Comparison of ENCODE assay signal across 1 cellular context in the genomic region with DNA sequence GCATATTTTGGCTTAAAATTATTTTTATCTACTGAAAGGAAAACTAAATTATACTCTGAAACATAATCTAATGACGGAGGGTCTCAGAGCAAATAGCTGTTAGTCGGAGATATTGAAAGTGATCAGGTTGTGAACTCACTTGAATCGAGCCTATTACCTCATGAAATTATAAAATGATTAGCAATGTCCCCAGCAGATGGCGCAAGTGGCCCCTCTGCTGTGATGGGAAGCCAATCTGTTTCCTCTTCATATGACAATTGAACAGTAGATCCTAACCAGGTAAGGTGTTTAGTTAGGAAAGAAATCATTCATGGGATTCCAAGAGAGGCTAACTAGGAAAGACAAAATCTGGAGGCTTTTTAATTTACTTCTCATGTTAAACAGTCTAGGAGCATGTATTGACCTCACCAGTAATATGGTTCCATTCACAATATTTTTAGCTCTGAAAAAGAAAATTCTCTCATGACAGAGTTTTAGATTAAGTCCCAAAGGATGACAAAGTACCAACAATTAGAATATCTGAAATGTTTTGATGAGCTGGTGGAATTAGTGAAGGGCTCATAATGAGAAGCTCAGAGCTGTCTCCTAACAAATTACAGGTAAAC.
A peak's percentile ranks its signal among the peaks of the same experiment; 100 is the strongest.
TF ChIP-seq lines count a peak whose summit lies in the region.

No MANE protein-coding gene starts in this region.

TF ChIP-seq in HepG2, 621 proteins besides CTCF, POLR2A, EP300 and RAD21 (continued from another document):
- TF ChIP-seq, protein P1, sequence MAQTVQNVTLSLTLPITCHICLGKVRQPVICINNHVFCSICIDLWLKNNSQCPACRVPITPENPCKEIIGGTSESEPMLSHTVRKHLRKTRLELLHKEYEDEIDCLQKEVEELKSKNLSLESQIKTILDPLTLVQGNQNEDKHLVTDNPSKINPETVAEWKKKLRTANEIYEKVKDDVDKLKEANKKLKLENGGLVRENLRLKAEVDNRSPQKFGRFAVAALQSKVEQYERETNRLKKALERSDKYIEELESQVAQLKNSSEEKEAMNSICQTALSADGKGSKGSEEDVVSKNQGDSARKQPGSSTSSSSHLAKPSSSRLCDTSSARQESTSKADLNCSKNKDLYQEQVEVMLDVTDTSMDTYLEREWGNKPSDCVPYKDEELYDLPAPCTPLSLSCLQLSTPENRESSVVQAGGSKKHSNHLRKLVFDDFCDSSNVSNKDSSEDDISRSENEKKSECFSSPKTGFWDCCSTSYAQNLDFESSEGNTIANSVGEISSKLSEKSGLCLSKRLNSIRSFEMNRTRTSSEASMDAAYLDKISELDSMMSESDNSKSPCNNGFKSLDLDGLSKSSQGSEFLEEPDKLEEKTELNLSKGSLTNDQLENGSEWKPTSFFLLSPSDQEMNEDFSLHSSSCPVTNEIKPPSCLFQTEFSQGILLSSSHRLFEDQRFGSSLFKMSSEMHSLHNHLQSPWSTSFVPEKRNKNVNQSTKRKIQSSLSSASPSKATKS (CRISPR knock-in tag; IDR thresholded peaks at IDR 0.05): no peak
- TF ChIP-seq, protein P2, sequence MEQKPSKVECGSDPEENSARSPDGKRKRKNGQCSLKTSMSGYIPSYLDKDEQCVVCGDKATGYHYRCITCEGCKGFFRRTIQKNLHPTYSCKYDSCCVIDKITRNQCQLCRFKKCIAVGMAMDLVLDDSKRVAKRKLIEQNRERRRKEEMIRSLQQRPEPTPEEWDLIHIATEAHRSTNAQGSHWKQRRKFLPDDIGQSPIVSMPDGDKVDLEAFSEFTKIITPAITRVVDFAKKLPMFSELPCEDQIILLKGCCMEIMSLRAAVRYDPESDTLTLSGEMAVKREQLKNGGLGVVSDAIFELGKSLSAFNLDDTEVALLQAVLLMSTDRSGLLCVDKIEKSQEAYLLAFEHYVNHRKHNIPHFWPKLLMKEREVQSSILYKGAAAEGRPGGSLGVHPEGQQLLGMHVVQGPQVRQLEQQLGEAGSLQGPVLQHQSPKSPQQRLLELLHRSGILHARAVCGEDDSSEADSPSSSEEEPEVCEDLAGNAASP (CRISPR knock-in tag; IDR thresholded peaks at IDR 0.05; ENCODE audit: borderline replicate concordance): peak; percentile 68; the same call in 1 of the 2 replicates
- 0 out of 2 replicates have a peak, but pooled peaks have one; percentile 12 for TF ChIP-seq THAP11 (CRISPR knock-in tag; IDR thresholded peaks at IDR 0.05)
- no peak for TF ChIP-seq ZNF292 (CRISPR knock-in tag; IDR thresholded peaks at IDR 0.05; ENCODE audit: borderline replicate concordance, low read depth)
- TF ChIP-seq FLYWCH1 (CRISPR knock-in tag; IDR thresholded peaks at IDR 0.05): no peak
- TF ChIP-seq, protein P3, sequence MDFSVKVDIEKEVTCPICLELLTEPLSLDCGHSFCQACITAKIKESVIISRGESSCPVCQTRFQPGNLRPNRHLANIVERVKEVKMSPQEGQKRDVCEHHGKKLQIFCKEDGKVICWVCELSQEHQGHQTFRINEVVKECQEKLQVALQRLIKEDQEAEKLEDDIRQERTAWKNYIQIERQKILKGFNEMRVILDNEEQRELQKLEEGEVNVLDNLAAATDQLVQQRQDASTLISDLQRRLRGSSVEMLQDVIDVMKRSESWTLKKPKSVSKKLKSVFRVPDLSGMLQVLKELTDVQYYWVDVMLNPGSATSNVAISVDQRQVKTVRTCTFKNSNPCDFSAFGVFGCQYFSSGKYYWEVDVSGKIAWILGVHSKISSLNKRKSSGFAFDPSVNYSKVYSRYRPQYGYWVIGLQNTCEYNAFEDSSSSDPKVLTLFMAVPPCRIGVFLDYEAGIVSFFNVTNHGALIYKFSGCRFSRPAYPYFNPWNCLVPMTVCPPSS (IDR thresholded peaks at IDR 0.05): no peak
- 0 out of 2 replicates have a peak, but pooled peaks have one; percentile 31 for TF ChIP-seq ERF (CRISPR knock-in tag; IDR thresholded peaks at IDR 0.05)
- no peak for TF ChIP-seq ZNF569 (CRISPR knock-in tag; IDR thresholded peaks at IDR 0.05; ENCODE audit: borderline replicate concordance)
- TF ChIP-seq KMT2A (CRISPR knock-in tag; IDR thresholded peaks at IDR 0.05): no peak
- no peak for TF ChIP-seq ZNF121 (CRISPR knock-in tag; IDR thresholded peaks at IDR 0.05)
- TF ChIP-seq CEBPB (IDR thresholded peaks at IDR 0.05; ENCODE audit: borderline replicate concordance, low read depth, low read length): no peak
- TF ChIP-seq MBNL3 (CRISPR knock-in tag; conservative IDR thresholded peaks at IDR 0.05): no peak
- no peak for TF ChIP-seq CBX1 (IDR thresholded peaks at IDR 0.05; ENCODE audit: low read depth)
- TF ChIP-seq KAT8 (CRISPR knock-in tag; IDR thresholded peaks at IDR 0.05): peak; percentile 27; the same call in 1 of the 2 replicates
- TF ChIP-seq, protein P4, sequence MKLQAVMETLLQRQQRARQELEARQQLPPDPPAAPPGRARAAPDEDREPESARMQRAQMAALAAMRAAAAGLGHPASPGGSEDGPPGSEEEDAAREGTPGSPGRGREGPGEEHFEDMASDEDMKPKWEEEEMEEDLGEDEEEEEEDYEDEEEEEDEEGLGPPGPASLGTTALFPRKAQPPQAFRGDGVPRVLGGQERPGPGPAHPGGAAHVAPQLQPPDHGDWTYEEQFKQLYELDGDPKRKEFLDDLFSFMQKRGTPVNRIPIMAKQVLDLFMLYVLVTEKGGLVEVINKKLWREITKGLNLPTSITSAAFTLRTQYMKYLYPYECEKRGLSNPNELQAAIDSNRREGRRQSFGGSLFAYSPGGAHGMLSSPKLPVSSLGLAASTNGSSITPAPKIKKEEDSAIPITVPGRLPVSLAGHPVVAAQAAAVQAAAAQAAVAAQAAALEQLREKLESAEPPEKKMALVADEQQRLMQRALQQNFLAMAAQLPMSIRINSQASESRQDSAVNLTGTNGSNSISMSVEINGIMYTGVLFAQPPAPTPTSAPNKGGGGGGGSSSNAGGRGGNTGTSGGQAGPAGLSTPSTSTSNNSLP (IDR thresholded peaks at IDR 0.05; ENCODE audit: low read depth, low read length): peak; percentile 77
- TF ChIP-seq ZNF383 (CRISPR knock-in tag; IDR thresholded peaks at IDR 0.05; ENCODE audit: borderline replicate concordance): no peak
- TF ChIP-seq ZMAT3 (CRISPR knock-in tag; conservative IDR thresholded peaks at IDR 0.05): no peak
- TF ChIP-seq TP53 (CRISPR knock-in tag; conservative IDR thresholded peaks at IDR 0.05): no peak
- TF ChIP-seq, protein P5, sequence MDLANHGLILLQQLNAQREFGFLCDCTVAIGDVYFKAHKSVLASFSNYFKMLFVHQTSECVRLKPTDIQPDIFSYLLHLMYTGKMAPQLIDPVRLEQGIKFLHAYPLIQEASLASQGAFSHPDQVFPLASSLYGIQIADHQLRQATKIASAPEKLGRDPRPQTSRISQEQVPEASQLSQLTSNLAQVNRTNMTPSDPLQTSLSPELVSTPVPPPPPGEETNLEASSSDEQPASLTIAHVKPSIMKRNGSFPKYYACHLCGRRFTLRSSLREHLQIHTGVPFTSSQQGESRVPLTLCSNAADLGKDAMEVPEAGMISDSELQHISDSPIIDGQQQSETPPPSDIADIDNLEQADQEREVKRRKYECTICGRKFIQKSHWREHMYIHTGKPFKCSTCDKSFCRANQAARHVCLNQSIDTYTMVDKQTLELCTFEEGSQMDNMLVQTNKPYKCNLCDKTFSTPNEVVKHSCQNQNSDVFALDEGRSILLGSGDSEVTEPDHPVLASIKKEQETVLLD (CRISPR knock-in tag; IDR thresholded peaks at IDR 0.05; ENCODE audit: low read depth): no peak
- no peak for TF ChIP-seq DNMT3B (CRISPR knock-in tag; conservative IDR thresholded peaks at IDR 0.05)
- TF ChIP-seq, protein P6, sequence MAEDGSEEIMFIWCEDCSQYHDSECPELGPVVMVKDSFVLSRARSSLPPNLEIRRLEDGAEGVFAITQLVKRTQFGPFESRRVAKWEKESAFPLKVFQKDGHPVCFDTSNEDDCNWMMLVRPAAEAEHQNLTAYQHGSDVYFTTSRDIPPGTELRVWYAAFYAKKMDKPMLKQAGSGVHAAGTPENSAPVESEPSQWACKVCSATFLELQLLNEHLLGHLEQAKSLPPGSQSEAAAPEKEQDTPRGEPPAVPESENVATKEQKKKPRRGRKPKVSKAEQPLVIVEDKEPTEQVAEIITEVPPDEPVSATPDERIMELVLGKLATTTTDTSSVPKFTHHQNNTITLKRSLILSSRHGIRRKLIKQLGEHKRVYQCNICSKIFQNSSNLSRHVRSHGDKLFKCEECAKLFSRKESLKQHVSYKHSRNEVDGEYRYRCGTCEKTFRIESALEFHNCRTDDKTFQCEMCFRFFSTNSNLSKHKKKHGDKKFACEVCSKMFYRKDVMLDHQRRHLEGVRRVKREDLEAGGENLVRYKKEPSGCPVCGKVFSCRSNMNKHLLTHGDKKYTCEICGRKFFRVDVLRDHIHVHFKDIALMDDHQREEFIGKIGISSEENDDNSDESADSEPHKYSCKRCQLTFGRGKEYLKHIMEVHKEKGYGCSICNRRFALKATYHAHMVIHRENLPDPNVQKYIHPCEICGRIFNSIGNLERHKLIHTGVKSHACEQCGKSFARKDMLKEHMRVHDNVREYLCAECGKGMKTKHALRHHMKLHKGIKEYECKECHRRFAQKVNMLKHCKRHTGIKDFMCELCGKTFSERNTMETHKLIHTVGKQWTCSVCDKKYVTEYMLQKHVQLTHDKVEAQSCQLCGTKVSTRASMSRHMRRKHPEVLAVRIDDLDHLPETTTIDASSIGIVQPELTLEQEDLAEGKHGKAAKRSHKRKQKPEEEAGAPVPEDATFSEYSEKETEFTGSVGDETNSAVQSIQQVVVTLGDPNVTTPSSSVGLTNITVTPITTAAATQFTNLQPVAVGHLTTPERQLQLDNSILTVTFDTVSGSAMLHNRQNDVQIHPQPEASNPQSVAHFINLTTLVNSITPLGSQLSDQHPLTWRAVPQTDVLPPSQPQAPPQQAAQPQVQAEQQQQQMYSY (CRISPR knock-in tag; IDR thresholded peaks at IDR 0.05): no peak
- no peak for TF ChIP-seq CCAR2 (optimal IDR thresholded peaks at IDR 0.05; ENCODE audit: low read depth, low read length)
- no peak for TF ChIP-seq ZNF235 (CRISPR knock-in tag; IDR thresholded peaks at IDR 0.05; ENCODE audit: borderline replicate concordance)
- no peak for TF ChIP-seq FOXM1 (CRISPR knock-in tag; IDR thresholded peaks at IDR 0.05)
- TF ChIP-seq ZBTB1 (CRISPR knock-in tag; IDR thresholded peaks at IDR 0.05; ENCODE audit: borderline replicate concordance): no peak
- no peak for TF ChIP-seq MTF2 (CRISPR knock-in tag; IDR thresholded peaks at IDR 0.05; ENCODE audit: borderline replicate concordance)
- TF ChIP-seq, protein P7, sequence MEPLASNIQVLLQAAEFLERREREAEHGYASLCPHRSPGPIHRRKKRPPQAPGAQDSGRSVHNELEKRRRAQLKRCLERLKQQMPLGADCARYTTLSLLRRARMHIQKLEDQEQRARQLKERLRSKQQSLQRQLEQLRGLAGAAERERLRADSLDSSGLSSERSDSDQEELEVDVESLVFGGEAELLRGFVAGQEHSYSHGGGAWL (CRISPR knock-in tag; IDR thresholded peaks at IDR 0.05): no peak
- no peak for TF ChIP-seq ZNF501 (CRISPR knock-in tag; IDR thresholded peaks at IDR 0.05)
- no peak for TF ChIP-seq REPIN1 (CRISPR knock-in tag; IDR thresholded peaks at IDR 0.05; ENCODE audit: borderline replicate concordance, low read depth)
- no peak for TF ChIP-seq YY1 (IDR thresholded peaks at IDR 0.05; ENCODE audit: insufficient read depth, insufficient replicate concordance, low read depth, low read length)
- peak; percentile 15; the same call in 1 of the 2 replicates for TF ChIP-seq FOXA3 (CRISPR knock-in tag; IDR thresholded peaks at IDR 0.05)
- TF ChIP-seq, protein P8, sequence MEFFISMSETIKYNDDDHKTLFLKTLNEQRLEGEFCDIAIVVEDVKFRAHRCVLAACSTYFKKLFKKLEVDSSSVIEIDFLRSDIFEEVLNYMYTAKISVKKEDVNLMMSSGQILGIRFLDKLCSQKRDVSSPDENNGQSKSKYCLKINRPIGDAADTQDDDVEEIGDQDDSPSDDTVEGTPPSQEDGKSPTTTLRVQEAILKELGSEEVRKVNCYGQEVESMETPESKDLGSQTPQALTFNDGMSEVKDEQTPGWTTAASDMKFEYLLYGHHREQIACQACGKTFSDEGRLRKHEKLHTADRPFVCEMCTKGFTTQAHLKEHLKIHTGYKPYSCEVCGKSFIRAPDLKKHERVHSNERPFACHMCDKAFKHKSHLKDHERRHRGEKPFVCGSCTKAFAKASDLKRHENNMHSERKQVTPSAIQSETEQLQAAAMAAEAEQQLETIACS (CRISPR knock-in tag; IDR thresholded peaks at IDR 0.05): no peak
- 0 out of 2 replicates have a peak, but pooled peaks have one; percentile 12 for TF ChIP-seq FOSL2 (CRISPR knock-in tag; IDR thresholded peaks at IDR 0.05)
- peak; percentile 69; the same call in 1 of the 2 replicates for TF ChIP-seq MIXL1 (CRISPR knock-in tag; IDR thresholded peaks at IDR 0.05)
TF ChIP-seq in HepG2: peak in this region for 16.
